Comparison of ENCODE assay signal across 33 cellular contexts in genomic region chr5:103842936-103843335, GRCh38.
A peak's percentile ranks its signal among the peaks of the same experiment; 100 is the strongest.
DNase-seq lines count a peak whose midpoint lies in the region; ATAC-seq and TF ChIP-seq lines count a peak whose summit lies in the region.
"Had no signal": no experiment of that assay in that cellular context is flagged by ENCODE, and none has a peak within 500 bp of the region (broad histone marks: within the 10 kb centered on the region; RNA-seq: fewer than 3 reads in every experiment).

No MANE protein-coding gene starts in this region.

- H2AFZ ChIP-seq in SK-N-SH (ENCODE audit: low read depth) = no peak overlapping the region; the same call in 1 of the 2 replicates

- TF ChIP-seq CTCF in SK-N-SH (IDR thresholded peaks at IDR 0.05) (no peak), GM13976 (IDR thresholded peaks at IDR 0.05; ENCODE audit: borderline replicate concordance, control extremely low read depth, extremely low read depth, insufficient read depth, missing control alignments) (no peak)

- no peak for TF ChIP-seq RAD21 in SK-N-SH (IDR thresholded peaks at IDR 0.05; ENCODE audit: low read length)

- ATAC-seq in SK-N-SH treated with all-trans-retinoic acid at 6 μM for 48 hours (peak; percentile 20; the same call in 1 of the 3 replicates), HG02610 (IDR thresholded peaks at IDR 0.05; ENCODE audit: unreplicated experiment) (no peak)
- ATAC-seq: A549; CD8-positive, alpha-beta T cell had no signal

- in situ Hi-C loops in GM13976 (cut with MboI; ENCODE audit: low sequenced_read_pairs, unreplicated experiment) = no loop called here

- H3K4me2 ChIP-seq in SK-N-SH = peak overlapping the region; percentile 54
- H3K4me2 ChIP-seq: A549; BLaER1; BLaER1 treated with 17β-estradiol and CSF1 and Interleukin-3, amounts not matched to agents 10 nM and 100 nM had no signal

- POLR2A ChIA-PET in SK-N-SH (lab: Yijun Ruan, JAX) = no interaction called here

- H3F3A ChIP-seq in SK-N-SH (replicated peaks; ENCODE audit: insufficient read depth) = peaks cover 25% of the 10 kb centered on the region

- peak overlapping the region in 1 of 2 experiments; percentile 74; a peak in 2 of 4 replicates for H3K27ac ChIP-seq in SK-N-SH (ENCODE audit: low read depth in 2 of 2, low read length in 1 of 2)
- H3K27ac ChIP-seq: 22Rv1; A549; BLaER1; BLaER1 treated with 17β-estradiol and CSF1 and Interleukin-3, amounts not matched to agents 10 nM and 100 nM; C4-2B had no signal

- TF ChIP-seq EP300 in SK-N-SH (IDR thresholded peaks at IDR 0.05; ENCODE audit: borderline replicate concordance in 1 of 2, low read depth in 1 of 2, low read length in 1 of 2) = peak in 1 of 2 experiments; percentile 65; a peak in 1 of 4 replicates

- H4K20me1 ChIP-seq in SK-N-SH (ENCODE audit: insufficient read depth) = no peaks in the 10 kb centered on the region
- H4K20me1 ChIP-seq: BLaER1; BLaER1 treated with 17β-estradiol and CSF1 and Interleukin-3, amounts not matched to agents 10 nM and 100 nM had no signal

- H3K4me1 ChIP-seq in SK-N-SH (ENCODE audit: control insufficient read depth in 1 of 2, insufficient read depth in 2 of 2, low read depth in 1 of 2, low read length in 1 of 2) = peaks cover 0 to 10% of the 10 kb centered on the region in 2 experiments; a peak in 2 of 4 replicates
- H3K4me1 ChIP-seq: BE2C; BLaER1; BLaER1 treated with 17β-estradiol and CSF1 and Interleukin-3, amounts not matched to agents 10 nM and 100 nM; Caco-2 had no signal

- CTCF ChIA-PET in SK-N-SH (lab: Yijun Ruan, JAX) = interaction anchor here (1.3 to 1.9 kb wide), 2 partner anchors 8 to 13 kb away, joined by 3 to 5 read pairs; no protein-coding TSS in a partner anchor

- DNase-seq in EH (ENCODE audit: low read depth) = peak; percentile 29
- DNase-seq in NCI-H226 = peak; percentile 12
- no peak for DNase-seq in SK-N-SH
- DNase-seq in NCI-H2196 (lab: John Stamatoyannopoulos, UW; ENCODE audit: unreplicated experiment) = no peak
- DNase-seq in GM13976 (ENCODE audit: low spot score) = no peak
- no peak for DNase-seq in NCI-H2081 (lab: John Stamatoyannopoulos, UW)
- DNase-seq: 8988T; ACHN; AML-193; BE2C; C1 segment of cervical spinal cord; Caco-2; Calu3; CD4-positive, alpha-beta memory T cell; CD4-positive, alpha-beta T cell; CD4-positive, CD25-positive, alpha-beta regulatory T cell; CD8-positive, alpha-beta memory T cell; CD8-positive, alpha-beta T cell; COR-L47; DMS 273 treated with DMSO at 0.1 percent for 48 hours; DMS153; DMS53; DMS79; DMS79 treated with DMSO at 0.1 percent for 48 hours; DND-41; EL had no signal

- H3K36me3 ChIP-seq in SK-N-SH (replicated peaks in 1 of 2; ENCODE audit: control insufficient read depth in 1 of 2, insufficient read depth in 2 of 2, low read length in 1 of 2) = no peaks in the 10 kb centered on the region
- H3K36me3 ChIP-seq: BE2C; BLaER1; BLaER1 treated with 17β-estradiol and CSF1 and Interleukin-3, amounts not matched to agents 10 nM and 100 nM had no signal

- H3K4me3 ChIP-seq in SK-N-SH (ENCODE audit: low read depth in 2 of 2, low read length in 1 of 2) = no peak overlapping the region; a peak in 1 of 4 replicates
- H3K4me3 ChIP-seq: A549; BLaER1; BLaER1 treated with 17β-estradiol and CSF1 and Interleukin-3, amounts not matched to agents 10 nM and 100 nM had no signal

- H3K9ac ChIP-seq in SK-N-SH = no peak overlapping the region
- H3K9ac ChIP-seq: BLaER1; BLaER1 treated with 17β-estradiol and CSF1 and Interleukin-3, amounts not matched to agents 10 nM and 100 nM had no signal

- no peaks in the 10 kb centered on the region for H3K9me2 ChIP-seq in SK-N-SH

- no peaks in the 10 kb centered on the region for H3K9me3 ChIP-seq in SK-N-SH
- H3K9me3 ChIP-seq: A549; BE2C; BLaER1; BLaER1 treated with 17β-estradiol and CSF1 and Interleukin-3, amounts not matched to agents 10 nM and 100 nM; Caco-2 had no signal

- H3K79me2 ChIP-seq in SK-N-SH (ENCODE audit: insufficient read depth) = no peaks in the 10 kb centered on the region

- H3K27me3 ChIP-seq in SK-N-SH (ENCODE audit: insufficient read depth) = no peaks in the 10 kb centered on the region
- H3K27me3 ChIP-seq: BE2C; BLaER1; BLaER1 treated with 17β-estradiol and CSF1 and Interleukin-3, amounts not matched to agents 10 nM and 100 nM had no signal

TF ChIP-seq in SK-N-SH, 30 proteins besides CTCF, POLR2A, EP300 and RAD21 (continues in another document):
- TF ChIP-seq PBX3 (IDR thresholded peaks at IDR 0.05) = peak; percentile 43; the same call in 1 of the 2 replicates
- TF ChIP-seq MXI1 (IDR thresholded peaks at IDR 0.05; ENCODE audit: low read depth, low read length) = no peak
- no peak for TF ChIP-seq IRF3 (IDR thresholded peaks at IDR 0.05; ENCODE audit: low read depth, low read length)
- peak; percentile 55 for TF ChIP-seq FOSL2 (IDR thresholded peaks at IDR 0.05; ENCODE audit: borderline replicate concordance, low read depth)
- TF ChIP-seq, protein P1, sequence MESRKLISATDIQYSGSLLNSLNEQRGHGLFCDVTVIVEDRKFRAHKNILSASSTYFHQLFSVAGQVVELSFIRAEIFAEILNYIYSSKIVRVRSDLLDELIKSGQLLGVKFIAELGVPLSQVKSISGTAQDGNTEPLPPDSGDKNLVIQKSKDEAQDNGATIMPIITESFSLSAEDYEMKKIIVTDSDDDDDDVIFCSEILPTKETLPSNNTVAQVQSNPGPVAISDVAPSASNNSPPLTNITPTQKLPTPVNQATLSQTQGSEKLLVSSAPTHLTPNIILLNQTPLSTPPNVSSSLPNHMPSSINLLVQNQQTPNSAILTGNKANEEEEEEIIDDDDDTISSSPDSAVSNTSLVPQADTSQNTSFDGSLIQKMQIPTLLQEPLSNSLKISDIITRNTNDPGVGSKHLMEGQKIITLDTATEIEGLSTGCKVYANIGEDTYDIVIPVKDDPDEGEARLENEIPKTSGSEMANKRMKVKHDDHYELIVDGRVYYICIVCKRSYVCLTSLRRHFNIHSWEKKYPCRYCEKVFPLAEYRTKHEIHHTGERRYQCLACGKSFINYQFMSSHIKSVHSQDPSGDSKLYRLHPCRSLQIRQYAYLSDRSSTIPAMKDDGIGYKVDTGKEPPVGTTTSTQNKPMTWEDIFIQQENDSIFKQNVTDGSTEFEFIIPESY (IDR thresholded peaks at IDR 0.05; ENCODE audit: borderline replicate concordance, low read depth) = no peak

TF ChIP-seq in SK-N-SH treated with all-trans-retinoic acid at 6 μM for 48 hours, 23 proteins besides CTCF, POLR2A, EP300 and RAD21:
- TF ChIP-seq TCF4 (CRISPR knock-in tag; IDR thresholded peaks at IDR 0.05; ENCODE audit: borderline replicate concordance) = no peak
- no peak for TF ChIP-seq PATZ1 (CRISPR knock-in tag; IDR thresholded peaks at IDR 0.05; ENCODE audit: borderline replicate concordance)
- TF ChIP-seq CREB5 (CRISPR knock-in tag; IDR thresholded peaks at IDR 0.05; ENCODE audit: low read depth) = no peak
- TF ChIP-seq CSDC2 (CRISPR knock-in tag; IDR thresholded peaks at IDR 0.05) = no peak
- 0 out of 2 replicates have a peak, but pooled peaks have one; percentile 30 for TF ChIP-seq ISL1 (CRISPR knock-in tag; IDR thresholded peaks at IDR 0.05)
- no peak for TF ChIP-seq ZNF8 (CRISPR knock-in tag; IDR thresholded peaks at IDR 0.05)
- TF ChIP-seq ZC3H10 (CRISPR knock-in tag; IDR thresholded peaks at IDR 0.05) = no peak

Comparison
In these comparisons a context has a peak if more than half of its experiments do, and no peak if none do; other contexts are left out.
1. DNase-seq: peak in EH (single experiment) and NCI-H226 (single experiment); none in SK-N-SH (single experiment), NCI-H2196 (single experiment), GM13976 (single experiment) and NCI-H2081 (0 of 2).